ENCODE assay signal across 8 cellular contexts in the genomic region with DNA sequence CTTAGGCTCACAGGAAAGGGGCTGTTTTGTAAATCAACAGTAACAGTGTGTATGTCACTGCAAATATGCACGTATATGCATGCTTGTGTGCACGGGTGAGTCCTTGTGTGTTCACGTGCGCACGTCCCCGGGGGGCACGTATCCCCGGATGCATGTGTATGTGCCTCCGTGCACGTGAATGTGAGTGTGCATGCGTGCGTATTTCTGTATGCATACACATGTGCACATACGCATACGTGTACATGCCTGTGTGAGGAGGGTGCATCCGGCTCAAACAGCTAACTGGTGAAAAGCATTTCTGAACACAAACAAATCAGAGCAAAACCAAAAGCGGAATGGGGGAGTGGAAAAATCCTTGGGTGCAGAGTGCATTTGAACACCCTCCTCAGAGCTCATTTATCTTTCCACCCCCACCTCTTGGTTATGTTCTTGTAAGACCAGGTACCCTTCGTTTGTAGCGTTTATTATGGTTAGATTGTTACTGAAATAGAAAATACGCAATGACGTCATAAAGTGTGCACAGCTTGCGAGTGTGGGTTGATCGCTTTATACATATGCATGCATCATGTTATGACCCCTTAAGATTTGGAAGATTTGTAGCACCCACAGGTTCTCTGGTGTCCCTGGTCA. TPM values are rescaled to one million over a fixed set of nuclear protein-coding genes. Genes with fewer than 3 reads are reported as not detected.
A peak's percentile ranks its signal among the peaks of the same experiment; 100 is the strongest.
DNase-seq lines count a peak whose midpoint lies in the region; ATAC-seq, FAIRE-seq and TF ChIP-seq lines count a peak whose summit lies in the region.

No MANE protein-coding gene starts in this region.

- peak; percentile 18 for ATAC-seq in HG02798 (IDR thresholded peaks at IDR 0.05; ENCODE audit: poor library complexity, unreplicated experiment)
- ATAC-seq in RWPE2 (ENCODE audit: low read depth): peak; percentile 17; the same call in 2 of the 3 replicates

- H3K4me1 ChIP-seq in RWPE2 (ENCODE audit: insufficient read depth, poor library complexity, severe bottlenecking) (peaks cover 24% of the 10 kb centered on the region), mucosa of rectum (ENCODE audit: control insufficient read depth in 2 of 2, insufficient read depth in 2 of 2, low read length in 2 of 2) (peaks cover 29 to 30% of the 10 kb centered on the region in 2 donors)

- DNase-seq in GM13976 (ENCODE audit: low spot score) (peak; percentile 60), RWPE2 (ENCODE audit: low spot score) (no peak), RCC 7860 (ENCODE audit: low spot score) (no peak), OCI-M1 (lab: John Stamatoyannopoulos, UW) (no peak), NCI-H2107 (lab: John Stamatoyannopoulos, UW) (no peak)

- peak overlapping the region; percentile 4 to 64 for H3K9ac ChIP-seq in mucosa of rectum (ENCODE audit: low read depth in 1 of 2, low read length in 2 of 2)

- no peak for TF ChIP-seq CTCF in GM13976 (IDR thresholded peaks at IDR 0.05; ENCODE audit: borderline replicate concordance, control extremely low read depth, extremely low read depth, insufficient read depth, missing control alignments)
- TF ChIP-seq CTCF in RWPE2 (IDR thresholded peaks at IDR 0.05; ENCODE audit: poor library complexity, severe bottlenecking): peak; percentile 0
- TF ChIP-seq CTCF in brain (conservative IDR thresholded peaks at IDR 0.05): no peak

- H3K4me3 ChIP-seq in RWPE2 (ENCODE audit: severe bottlenecking) (peak overlapping the region; percentile 20), mucosa of rectum (ENCODE audit: low read length in 2 of 2) (peak overlapping the region; percentile 65 to 70)

- peaks cover 0 to 3% (median 0%) of the 10 kb centered on the region in 5 experiments for H3K9me3 Mint-ChIP-seq in brain

- H3K27ac Mint-ChIP-seq in brain: peak overlapping the region in 1 of 5 experiments; percentile 66

- peak overlapping the region; percentile 61 to 74 (median 73) for H3K4me3 Mint-ChIP-seq in brain

- H3K36me3 Mint-ChIP-seq in brain: no peaks in the 10 kb centered on the region

- H3K27me3 ChIP-seq in RWPE2 (ENCODE audit: insufficient read depth, poor library complexity, severe bottlenecking): no peaks in the 10 kb centered on the region
- no peaks in the 10 kb centered on the region for H3K27me3 ChIP-seq in mucosa of rectum (ENCODE audit: control insufficient read depth in 2 of 2, insufficient read depth in 2 of 2, low read length in 2 of 2)

- in situ Hi-C loops in GM13976 (cut with MboI; ENCODE audit: low sequenced_read_pairs, unreplicated experiment): no loop called here

- H3K27ac ChIP-seq in RWPE2 (ENCODE audit: poor library complexity, severe bottlenecking): peak overlapping the region; percentile 68
- H3K27ac ChIP-seq in mucosa of rectum (ENCODE audit: low read depth in 2 of 2, low read length in 2 of 2): peak overlapping the region in 1 of 2 donors; percentile 98

- peaks cover 29% of the 10 kb centered on the region for H3K4me1 Mint-ChIP-seq in brain

- peaks cover 11% of the 10 kb centered on the region for H3K27me3 Mint-ChIP-seq in brain

- no peaks in the 10 kb centered on the region for H3K9me3 ChIP-seq in RWPE2 (ENCODE audit: severe bottlenecking)
- H3K9me3 ChIP-seq in mucosa of rectum (ENCODE audit: control insufficient read depth in 2 of 2, low read length in 2 of 2): no peaks in the 10 kb centered on the region

- no peak for FAIRE-seq in RCC 7860 (lab: Jason Lieb, UNC)

- H3K36me3 ChIP-seq in RWPE2 (ENCODE audit: low read depth) (no peaks in the 10 kb centered on the region), mucosa of rectum (ENCODE audit: control insufficient read depth in 2 of 2, insufficient read depth in 2 of 2, low read length in 2 of 2) (no peaks in the 10 kb centered on the region)

RNA-seq across cellular contexts. Expression of gene ARSA, which starts 7.0 kb away (rescaled TPM):
- 31.6 TPM for polyA plus RNA-seq in brain (ENCODE audit: insufficient read depth, low read depth, low replicate concordance)

RNA-seq across cellular contexts. Expression of gene MAPK8IP2, which starts 20.4 kb away (rescaled TPM):
- polyA plus RNA-seq in brain (ENCODE audit: insufficient read depth, low read depth, low replicate concordance): 95.4 TPM

RNA-seq across cellular contexts. Expression of gene CHKB, which starts 38.3 kb away (rescaled TPM):
- 11.8 TPM for polyA plus RNA-seq in brain (ENCODE audit: insufficient read depth, low read depth, low replicate concordance)

RNA-seq across cellular contexts. Expression of gene CPT1B, which starts 42.7 kb away (rescaled TPM):
- 6.1 TPM for polyA plus RNA-seq in brain (ENCODE audit: insufficient read depth, low read depth, low replicate concordance)

RNA-seq across cellular contexts. Expression of gene SHANK3, which starts 51.6 kb away (rescaled TPM):
- 19.5 TPM for polyA plus RNA-seq in brain (ENCODE audit: insufficient read depth, low read depth, low replicate concordance)
